18 cellular contexts compared by ENCODE assay signal in genomic region chr2:39024833-39025232, GRCh38.
DNase-seq lines count a peak whose midpoint lies in the region; ATAC-seq, FAIRE-seq and TF ChIP-seq lines count a peak whose summit lies in the region.
"Had no signal": no experiment of that assay in that cellular context is flagged by ENCODE, and none has a peak within 500 bp of the region (broad histone marks: within the 10 kb centered on the region; RNA-seq: fewer than 3 reads in every experiment).

No MANE protein-coding gene starts in this region.

- peaks cover 0 to 8% of the 10 kb centered on the region in 2 donors for H3K36me3 ChIP-seq in kidney (ENCODE audit: control insufficient read depth in 1 of 2, insufficient read depth in 2 of 2, low read length in 2 of 2)
- peaks cover 0 to 52% (median 16%) of the 10 kb centered on the region in 6 donors for H3K36me3 ChIP-seq in spleen

- WGBS in H9 (ENCODE audit: extremely low coverage, insufficient read length, low lambda C conversion rate), result no CpG with 5 or more reads among the region's 4 CpGs
- 77 to 95% (median 87%) methylated on average over 4 of the region's 4 CpGs for WGBS in spleen, 5 donors

- H3K23ac ChIP-seq in H9 (ENCODE audit: insufficient read length, low read depth, low read length), result no peak overlapping the region

- no peak overlapping the region for H2BK5ac ChIP-seq in H9 (ENCODE audit: insufficient read length, low read length)

- H3K27me3 Mint-ChIP-seq in H9 (ENCODE audit: low read depth), result no peaks in the 10 kb centered on the region
- H3K27me3 Mint-ChIP-seq: memory B cell had no signal

- no peak overlapping the region for H3K27ac Mint-ChIP-seq in H9
- H3K27ac Mint-ChIP-seq: memory B cell, nephron progenitor cell had no signal

- no peak overlapping the region for H3K56ac ChIP-seq in H9 (ENCODE audit: insufficient read length, low read depth, low read length)

- no peak overlapping the region for H3K9ac ChIP-seq in kidney (ENCODE audit: low read length in 2 of 2)
- no peak overlapping the region for H3K9ac ChIP-seq in H9 (ENCODE audit: extremely low read depth, insufficient read length, low read length)

- no peaks in the 10 kb centered on the region for H3K9me3 ChIP-seq in kidney (ENCODE audit: control insufficient read depth in 1 of 2, low read length in 2 of 2)
- H3K9me3 ChIP-seq in H9 (ENCODE audit: control insufficient read depth, low read depth, low read length), result no peaks in the 10 kb centered on the region
- H3K9me3 ChIP-seq in spleen, result no peaks in the 10 kb centered on the region
- H3K9me3 ChIP-seq: gastrocnemius medialis had no signal

- no peaks in the 10 kb centered on the region for H3K9me3 Mint-ChIP-seq in H9
- H3K9me3 Mint-ChIP-seq: memory B cell, nephron progenitor cell had no signal

- H3K23me2 ChIP-seq in H9 (ENCODE audit: insufficient read length, low read depth, low read length, poor library complexity, severe bottlenecking), result no peaks in the 10 kb centered on the region

- no peaks in the 10 kb centered on the region for H4K20me1 ChIP-seq in H9 (ENCODE audit: control insufficient read depth, insufficient read depth, insufficient read length)

- H4K91ac ChIP-seq in H9 (ENCODE audit: insufficient read length, low read depth, low read length), result no peak overlapping the region

- TF ChIP-seq CTCF in kidney (IDR thresholded peaks at IDR 0.05; ENCODE audit: borderline replicate concordance, extremely low read depth, insufficient read depth) (no peak), H9 (conservative IDR thresholded peaks at IDR 0.05) (no peak), spleen (IDR thresholded peaks at IDR 0.05 in 8 of 11, conservative IDR thresholded peaks at IDR 0.05 in 3 of 11) (no peak)

- no peak for TF ChIP-seq POLR2A in spleen (IDR thresholded peaks at IDR 0.05)

- no peak overlapping the region for H3K4ac ChIP-seq in H9 (ENCODE audit: low read depth, low read length)

- H3K4me3 Mint-ChIP-seq in H9, result no peak overlapping the region
- H3K4me3 Mint-ChIP-seq: memory B cell, nephron progenitor cell had no signal

- ATAC-seq in HG03520 (IDR thresholded peaks at IDR 0.05; ENCODE audit: unreplicated experiment), result no peak
- ATAC-seq: gastrocnemius medialis had no signal

- no peak overlapping the region for H3K14ac ChIP-seq in H9 (ENCODE audit: insufficient read depth, low read length)

- H3K27ac ChIP-seq in kidney (ENCODE audit: low read depth in 2 of 2, low read length in 2 of 2), result no peak overlapping the region
- no peak overlapping the region for H3K27ac ChIP-seq in H9 (ENCODE audit: insufficient read length, low read depth, low read length)
- H3K27ac ChIP-seq in spleen, result no peak overlapping the region
- H3K27ac ChIP-seq: brain microvascular endothelial cell, HL-60, VCaP had no signal

- H2BK120ac ChIP-seq in H9 (ENCODE audit: low read depth, low read length, poor library complexity, severe bottlenecking), result no peak overlapping the region

- no peak overlapping the region for H3K4me3 ChIP-seq in kidney (ENCODE audit: low read length in 2 of 2)
- H3K4me3 ChIP-seq in spleen, result no peak overlapping the region
- H3K4me3 ChIP-seq: gastrocnemius medialis had no signal

- H3K18ac ChIP-seq in H9 (ENCODE audit: insufficient read length, low read depth, low read length), result no peak overlapping the region

- H4K8ac ChIP-seq in H9 (replicated peaks; ENCODE audit: insufficient read length, low read depth, low read length), result no peak overlapping the region

- DNase-seq in ELR (ENCODE audit: low read depth) (peak; percentile 66), HT1080 (ENCODE audit: low read depth) (peak; percentile 40), astrocyte of the hippocampus (ENCODE audit: low read depth, low spot score) (peak; percentile 3), kidney (no peak), H9 (no peak), NCI-H1694 (lab: John Stamatoyannopoulos, UW) (no peak), spleen (no peak)
- DNase-seq: activated effector memory CD4-positive, alpha-beta T cell treated with anti-CD3 and anti-CD28 coated beads, Interleukin-2, amount 50 U/mL, for 16 hours; brain microvascular endothelial cell; effector CD4-positive, alpha-beta T cell; gastrocnemius medialis; NCI-H510A treated with DMSO at 0.1 percent for 48 hours; nephron progenitor cell; OCI-M1 had no signal

- H2AK5ac ChIP-seq in H9 (ENCODE audit: insufficient read length, low read length), result no peak overlapping the region

- H2BK20ac ChIP-seq in H9 (ENCODE audit: low read depth, low read length, poor library complexity, severe bottlenecking), result no peak overlapping the region

- peak; percentile 38 for FAIRE-seq in kidney (lab: Jason Lieb, UNC)

- no peak overlapping the region for H2BK15ac ChIP-seq in H9 (ENCODE audit: low read depth, low read length)

- H3K4me1 ChIP-seq in kidney (ENCODE audit: control insufficient read depth in 1 of 2, insufficient read depth in 1 of 2, low read depth in 1 of 2, low read length in 2 of 2) (no peaks in the 10 kb centered on the region), H9 (ENCODE audit: insufficient read depth, low read length) (peaks cover 2% of the 10 kb centered on the region; the same call in 1 of the 2 replicates), spleen (no peaks in the 10 kb centered on the region)

- no peaks in the 10 kb centered on the region for H3K79me1 ChIP-seq in H9 (ENCODE audit: insufficient read depth, low read depth, low read length, poor library complexity, severe bottlenecking)

- H4K5ac ChIP-seq in H9 (ENCODE audit: insufficient read length, low read depth, low read length), result no peak overlapping the region

- peaks cover 32% of the 10 kb centered on the region in 2 experiments for H3K4me1 Mint-ChIP-seq in H9
- H3K4me1 Mint-ChIP-seq: memory B cell had no signal

- H3T11ph ChIP-seq in H9 (ENCODE audit: low read length), result no peak overlapping the region

- H3K27me3 ChIP-seq in H9 (ENCODE audit: insufficient read depth, low read length) (no peaks in the 10 kb centered on the region), spleen (replicated peaks in 1 of 7) (no peaks in the 10 kb centered on the region)
- H3K27me3 ChIP-seq: brain microvascular endothelial cell, gastrocnemius medialis had no signal

- H3K4me2 ChIP-seq in H9 (ENCODE audit: insufficient read depth, insufficient read length, low read length), result no peak overlapping the region

- no peaks in the 10 kb centered on the region for H3K79me2 ChIP-seq in H9 (ENCODE audit: insufficient read depth, low read length)

- H2BK12ac ChIP-seq in H9 (ENCODE audit: insufficient read length, low read depth, low read length), result no peak overlapping the region

- no peak overlapping the region for H2AFZ ChIP-seq in H9 (ENCODE audit: low read length)

- intact Hi-C loops in kidney (cut with DNase I) (no loop called here), spleen (cut with DNase I; ENCODE audit: low total_unique reads) (no loop called here)

- H3K36me3 Mint-ChIP-seq in H9 (ENCODE audit: insufficient read depth in 1 of 3, low read depth in 3 of 3), result peaks cover 0 to 13% (median 5%) of the 10 kb centered on the region in 3 experiments; a peak in 4 of 7 replicates

Comparison
In these comparisons a context has a peak if more than half of its experiments do, and no peak if none do; other contexts are left out.
1. DNase-seq: peak in ELR (single experiment), HT1080 (single experiment) and astrocyte of the hippocampus (single experiment); none in kidney (single experiment), H9 (single experiment), NCI-H1694 (single experiment) and spleen (single experiment).